ENCODE assay signal across 8 cellular contexts in genomic region chr22:19713650-19714319, GRCh38. TPM values are rescaled to one million over a fixed set of nuclear protein-coding genes. Genes with fewer than 3 reads are reported as not detected.
A peak's percentile ranks its signal among the peaks of the same experiment; 100 is the strongest.
DNase-seq lines count a peak whose midpoint lies in the region; ATAC-seq and TF ChIP-seq lines count a peak whose summit lies in the region.

No MANE protein-coding gene starts in this region.

- peaks cover 4 to 13% of the 10 kb centered on the region in 2 donors for H3K27me3 Mint-ChIP-seq in CD4-positive, alpha-beta memory T cell
- peaks cover 19% of the 10 kb centered on the region for H3K27me3 Mint-ChIP-seq in T-helper 17 cell

- no peak for ATAC-seq in T-helper 17 cell

- no peak overlapping the region for H3K14ac ChIP-seq in trophoblast cell (ENCODE audit: low read length)

- no peaks in the 10 kb centered on the region for H3K79me1 ChIP-seq in trophoblast cell (ENCODE audit: low read length)

- H3K9me3 ChIP-seq in CD4-positive, alpha-beta memory T cell (ENCODE audit: control insufficient read depth in 1 of 2, low read length in 2 of 2), result no peaks in the 10 kb centered on the region
- H3K9me3 ChIP-seq in T-helper 17 cell (ENCODE audit: control insufficient read depth, low read length, poor library complexity, severe bottlenecking), result no peaks in the 10 kb centered on the region
- H3K9me3 ChIP-seq in trophoblast cell (ENCODE audit: insufficient read depth, low read depth, low read length), result peaks cover 7% of the 10 kb centered on the region

- H3K4me1 Mint-ChIP-seq in CD4-positive, alpha-beta memory T cell, result peaks cover 2 to 8% (median 4%) of the 10 kb centered on the region in 4 donors
- peaks cover 3% of the 10 kb centered on the region for H3K4me1 Mint-ChIP-seq in T-helper 17 cell

- no peak overlapping the region for H3K23ac ChIP-seq in trophoblast cell (ENCODE audit: low read length)

- no peak overlapping the region for H2AK5ac ChIP-seq in trophoblast cell (ENCODE audit: low read length)

- no peak overlapping the region for H3K4me3 ChIP-seq in CD4-positive, alpha-beta memory T cell (ENCODE audit: low read length in 2 of 2)
- H3K4me3 ChIP-seq in fibroblast of villous mesenchyme (ENCODE audit: low read depth, low read length), result peak overlapping the region; percentile 57
- H3K4me3 ChIP-seq in trophoblast cell (ENCODE audit: low read depth, low read length), result peak overlapping the region; percentile 51

- peak overlapping the region; percentile 73 for H3K4me2 ChIP-seq in trophoblast cell (ENCODE audit: low read length)

- no peaks in the 10 kb centered on the region for H3K79me2 ChIP-seq in trophoblast cell (ENCODE audit: control insufficient read depth, insufficient read depth, low read length, poor library complexity)

- H3K36me3 ChIP-seq in CD4-positive, alpha-beta memory T cell (ENCODE audit: insufficient read depth, low read length), result no peaks in the 10 kb centered on the region
- no peaks in the 10 kb centered on the region for H3K36me3 ChIP-seq in trophoblast cell (ENCODE audit: control insufficient read depth in 1 of 2, insufficient read depth in 2 of 2, low read length in 2 of 2)

- CTCF ChIA-PET in CD4-positive, alpha-beta memory T cell (lab: Charles Lee; ENCODE audit: partially characterized antibody), result no interaction called here
- CTCF ChIA-PET in HEK293T (lab: Yijun Ruan, JAX), result no interaction called here

- H3K27ac Mint-ChIP-seq in CD4-positive, alpha-beta memory T cell, result no peak overlapping the region
- H3K27ac Mint-ChIP-seq in T-helper 17 cell, result no peak overlapping the region

- H3K27me3 ChIP-seq in CD4-positive, alpha-beta memory T cell (ENCODE audit: insufficient read depth, low read length), result peaks cover 25% of the 10 kb centered on the region
- H3K27me3 ChIP-seq in trophoblast cell (ENCODE audit: insufficient read depth, low read length), result peaks cover 37% of the 10 kb centered on the region

- H2BK5ac ChIP-seq in trophoblast cell (ENCODE audit: low read depth, low read length, poor library complexity), result no peak overlapping the region

- H3K9me3 Mint-ChIP-seq in CD4-positive, alpha-beta memory T cell, result peaks cover 0 to 2% (median 0%) of the 10 kb centered on the region in 8 donors

- WGBS in trophoblast cell (ENCODE audit: extremely low coverage, insufficient coverage, insufficient read length), result no CpG with 5 or more reads among the region's 40 CpGs

- no peaks in the 10 kb centered on the region for H3K36me3 Mint-ChIP-seq in CD4-positive, alpha-beta memory T cell
- H3K36me3 Mint-ChIP-seq in T-helper 17 cell (ENCODE audit: low read depth), result no peaks in the 10 kb centered on the region

- no peak for TF ChIP-seq CTCF in fibroblast of villous mesenchyme (IDR thresholded peaks at IDR 0.05; ENCODE audit: insufficient read depth, low read depth, low read length)

- no peak overlapping the region for H2BK12ac ChIP-seq in trophoblast cell (ENCODE audit: low read length)

- no peak overlapping the region for H4K12ac ChIP-seq in trophoblast cell (ENCODE audit: low read depth, low read length)

- peak in 1 of 5 donors; percentile 6 for DNase-seq in CD4-positive, alpha-beta memory T cell
- DNase-seq in T-helper 17 cell (no peak), fibroblast of villous mesenchyme (ENCODE audit: low read depth) (no peak), trophoblast cell (peak; percentile 32 to 47), HEK293T (ENCODE audit: extremely low spot score) (no peak), SKM-1 (lab: John Stamatoyannopoulos, UW; ENCODE audit: unreplicated experiment) (no peak), AML-193 (lab: John Stamatoyannopoulos, UW) (no peak), LoVo (ENCODE audit: low spot score) (no peak)

- H4K8ac ChIP-seq in trophoblast cell (ENCODE audit: low read depth, low read length), result no peak overlapping the region

- H3K18ac ChIP-seq in trophoblast cell (ENCODE audit: low read length), result no peak overlapping the region

- H3K4me3 Mint-ChIP-seq in CD4-positive, alpha-beta memory T cell, result peak overlapping the region; percentile 21 to 83 (median 52)
- H3K4me3 Mint-ChIP-seq in T-helper 17 cell, result peak overlapping the region; percentile 78

- no peak overlapping the region for H2BK120ac ChIP-seq in trophoblast cell (ENCODE audit: insufficient read depth, low read length, poor library complexity)

- H4K91ac ChIP-seq in trophoblast cell (ENCODE audit: low read depth, low read length), result no peak overlapping the region

- no peak overlapping the region for H2AFZ ChIP-seq in trophoblast cell (ENCODE audit: insufficient read depth, low read length, poor library complexity)

- peaks cover 16% of the 10 kb centered on the region for H3K4me1 ChIP-seq in CD4-positive, alpha-beta memory T cell (ENCODE audit: insufficient read depth, low read length)
- peaks cover 12 to 13% of the 10 kb centered on the region in 2 experiments for H3K4me1 ChIP-seq in trophoblast cell (ENCODE audit: control insufficient read depth in 1 of 2, insufficient read depth in 2 of 2, low read length in 2 of 2)

- intact Hi-C loops in CD4-positive, alpha-beta memory T cell (cut with micrococcal nuclease), result no loop called here

- POLR2A ChIA-PET in CD4-positive, alpha-beta memory T cell (lab: Charles Lee; ENCODE audit: partially characterized antibody), result no interaction called here
- POLR2A ChIA-PET in HEK293T (lab: Yijun Ruan, JAX), result no interaction called here

- no peak overlapping the region for H3K4ac ChIP-seq in trophoblast cell (ENCODE audit: low read depth, low read length)

- H3K9ac ChIP-seq in trophoblast cell (ENCODE audit: low read length), result no peak overlapping the region

- H3K27ac ChIP-seq in CD4-positive, alpha-beta memory T cell (ENCODE audit: low read depth, low read length), result no peak overlapping the region
- H3K27ac ChIP-seq in trophoblast cell (ENCODE audit: low read depth, low read length), result no peak overlapping the region

TF ChIP-seq in HEK293T, 16 proteins besides CTCF, POLR2A, EP300 and RAD21:
- TF ChIP-seq LEF1 (IDR thresholded peaks at IDR 0.05; ENCODE audit: borderline replicate concordance) (no peak), FOXK2 (IDR thresholded peaks at IDR 0.05) (no peak), FOXM1 (IDR thresholded peaks at IDR 0.05; ENCODE audit: borderline replicate concordance) (no peak), ELF4 (IDR thresholded peaks at IDR 0.05) (no peak), SP1 (IDR thresholded peaks at IDR 0.05) (no peak)

RNA-seq across cellular contexts. Expression of gene SEPTIN5, which starts 0.5 kb away (rescaled TPM):
- total RNA-seq in CD4-positive, alpha-beta memory T cell, result not detected
- polyA plus RNA-seq in CD4-positive, alpha-beta memory T cell, result not detected
- total RNA-seq in T-helper 17 cell, result 10 to 100 TPM in 1 of 2 donors, 1 to 10 TPM in 1; 2.8 to 54.7 TPM
- 10.4 and 14.8 TPM in 2 replicates for total RNA-seq in fibroblast of villous mesenchyme
- polyA plus RNA-seq in trophoblast cell (2013), result 1.5 TPM in 2 replicates

RNA-seq across cellular contexts. Expression of gene GP1BB, which starts 9.6 kb away (rescaled TPM):
- not detected for total RNA-seq in CD4-positive, alpha-beta memory T cell
- polyA plus RNA-seq in CD4-positive, alpha-beta memory T cell, result not detected
- 100 to 1,000 TPM in 1 of 2 donors, 1 to 10 TPM in 1; 3.5 to 113 TPM for total RNA-seq in T-helper 17 cell
- 0.86 and 2.6 TPM in 2 replicates for total RNA-seq in fibroblast of villous mesenchyme
- polyA plus RNA-seq in trophoblast cell (2013), result 0.05 TPM in 1 of 2 replicates, not detected in the other

RNA-seq across cellular contexts. Expression of gene TBX1, which starts 46.8 kb away (rescaled TPM):
- total RNA-seq in CD4-positive, alpha-beta memory T cell, result not detected
- polyA plus RNA-seq in CD4-positive, alpha-beta memory T cell, result not detected
- not detected for total RNA-seq in T-helper 17 cell
- under 0.01 and 0.43 TPM in 2 replicates for total RNA-seq in fibroblast of villous mesenchyme
- polyA plus RNA-seq in trophoblast cell (2013), result 6.7 and 6.8 TPM in 2 replicates

Comparison
In these comparisons a context has a peak if more than half of its experiments do, and no peak if none do; other contexts are left out.
1. DNase-seq: peak in trophoblast cell (2 of 2); none in T-helper 17 cell (0 of 3), fibroblast of villous mesenchyme (single experiment), HEK293T (single experiment), SKM-1 (single experiment), AML-193 (0 of 2) and LoVo (single experiment).
2. H3K4me3 ChIP-seq: peak in fibroblast of villous mesenchyme (single experiment) and trophoblast cell (single experiment); none in CD4-positive, alpha-beta memory T cell (0 of 2).